In genomic region chr6:158817298-158818007, GRCh38 we compare ENCODE assay signal across 8 cellular contexts. TPM values are rescaled to one million over a fixed set of nuclear protein-coding genes. Genes with fewer than 3 reads are reported as not detected.
DNase-seq lines count a peak whose midpoint lies in the region; ATAC-seq and TF ChIP-seq lines count a peak whose summit lies in the region.

No MANE protein-coding gene starts in this region.

- peaks cover 40% of the 10 kb centered on the region for H3K4me1 ChIP-seq in lower lobe of right lung
- peaks cover 0 to 36% (median 22%) of the 10 kb centered on the region in 4 donors for H3K4me1 ChIP-seq in tibial artery

- ATAC-seq in lower lobe of right lung (peak; percentile 15 to 32), HG03460 (IDR thresholded peaks at IDR 0.05; ENCODE audit: unreplicated experiment) (no peak)

- no peak for DNase-seq in AG04450 (ENCODE audit: low read depth, low spot score)
- DNase-seq in HT-29 (ENCODE audit: low spot score) = peak; percentile 70
- peak; percentile 59 for DNase-seq in SW480 (ENCODE audit: low spot score)
- peak in 1 of 10 donors; percentile 29 for DNase-seq in dorsolateral prefrontal cortex
- DNase-seq in lower lobe of right lung = peak; percentile 82
- DNase-seq in tibial artery = peak in 1 of 2 donors; percentile 38
- no peak for DNase-seq in GM20000 (ENCODE audit: low spot score)

- H3K4me3 ChIP-seq in AG04450 (ENCODE audit: low read depth, low read length) = peak overlapping the region; percentile 78
- H3K4me3 ChIP-seq in dorsolateral prefrontal cortex = peak overlapping the region; percentile 49 to 88 (median 72)
- peak overlapping the region; percentile 82 for H3K4me3 ChIP-seq in lower lobe of right lung
- H3K4me3 ChIP-seq in tibial artery = peak overlapping the region; percentile 79 to 100

- intact Hi-C loops in dorsolateral prefrontal cortex (cut with DNase I) (loop anchor here in 1 of 2 donors (10.0 kb wide), 1 partner anchor 103 kb away; no protein-coding TSS in a partner anchor), lower lobe of right lung (cut with DNase I) (no loop called here), tibial artery (cut with DNase I; ENCODE audit: low total_unique reads) (no loop called here)

- H3K36me3 ChIP-seq in lower lobe of right lung = peaks cover 6% of the 10 kb centered on the region
- no peaks in the 10 kb centered on the region for H3K36me3 ChIP-seq in tibial artery

- H3K27ac ChIP-seq in AG04450 (ENCODE audit: low read depth, low read length) (peak overlapping the region; percentile 40), dorsolateral prefrontal cortex (peak overlapping the region in 44 of 59 donors; percentile 0 to 94 (median 70)), lower lobe of right lung (peak overlapping the region; percentile 97), tibial artery (peak overlapping the region; percentile 96 to 99)

- no peaks in the 10 kb centered on the region for H3K27me3 ChIP-seq in AG04450 (ENCODE audit: control insufficient read depth, insufficient read depth, low read length)
- H3K27me3 ChIP-seq in dorsolateral prefrontal cortex = peaks cover 0 to 29% (median 4%) of the 10 kb centered on the region in 45 donors
- H3K27me3 ChIP-seq in lower lobe of right lung (ENCODE audit: low read depth) = no peaks in the 10 kb centered on the region
- no peaks in the 10 kb centered on the region for H3K27me3 ChIP-seq in tibial artery

- POLR2A ChIA-PET in AG04450 (lab: Yijun Ruan, JAX) = no interaction called here

- H3K9me3 ChIP-seq in AG04450 (ENCODE audit: control insufficient read depth, insufficient read depth, low read length) (no peaks in the 10 kb centered on the region), lower lobe of right lung (no peaks in the 10 kb centered on the region), tibial artery (no peaks in the 10 kb centered on the region)

- no peak for TF ChIP-seq CTCF in AG04450 (IDR thresholded peaks at IDR 0.05; ENCODE audit: low read depth, low read length)
- TF ChIP-seq CTCF in dorsolateral prefrontal cortex (IDR thresholded peaks at IDR 0.05 in 54 of 56, conservative IDR thresholded peaks at IDR 0.05 in 2 of 56; ENCODE audit: low read depth in 1 of 56, partially characterized antibody in 56 of 56) = no peak
- no peak for TF ChIP-seq CTCF in lower lobe of right lung (IDR thresholded peaks at IDR 0.05)
- no peak for TF ChIP-seq CTCF in tibial artery (IDR thresholded peaks at IDR 0.05)
- no peak for TF ChIP-seq CTCF in GM20000 (IDR thresholded peaks at IDR 0.05; ENCODE audit: extremely low read depth, missing control alignments)

- CTCF ChIA-PET in AG04450 (lab: Charles Lee) = no interaction called here

RNA-seq across cellular contexts. Expression of gene EZR, which starts 1.7 kb away (rescaled TPM):
- 56.7 and 61.2 TPM in 2 replicates for polyA plus RNA-seq in AG04450 (2011; rRNA removed)
- polyA minus RNA-seq in AG04450 (2011; rRNA and poly(A)+ RNA removed) = 58.7 and 59.5 TPM in 2 replicates
- 277 and 282 TPM in 2 replicates for total RNA-seq in HT-29 (2014; rRNA removed; shearing (Covaris generic))
- total RNA-seq in dorsolateral prefrontal cortex (100 to 1,000 TPM in 20 of 120 experiments, 10 to 100 TPM in 100; 41.2 to 336 (median 78.7) TPM), lower lobe of right lung (254 TPM)

Comparison
In these comparisons a context has a peak if more than half of its experiments do, and no peak if none do; other contexts are left out.
1. DNase-seq: peak in HT-29 (single experiment), SW480 (single experiment) and lower lobe of right lung (single experiment); none in AG04450 (single experiment) and GM20000 (single experiment).
2. H3K27ac ChIP-seq: peak in every context shown above with its lines; median percentile 98 in tibial artery; 97 in lower lobe of right lung; 70 in dorsolateral prefrontal cortex; 40 in AG04450.
3. Peak in every context shown above with its lines, with median percentiles within 50 percentile points of each other: H3K4me3 ChIP-seq.